Comparison of ENCODE assay signal across 1 cellular context in genomic region chr3:183520295-183520694, GRCh38.
A peak's percentile ranks its signal among the peaks of the same experiment; 100 is the strongest.
TF ChIP-seq lines count a peak whose summit lies in the region.

No MANE protein-coding gene starts in this region.

TF ChIP-seq in GM12878, 131 proteins besides CTCF, POLR2A, EP300 and RAD21:
- TF ChIP-seq ZBTB40 (IDR thresholded peaks at IDR 0.05; ENCODE audit: borderline replicate concordance) (peak; percentile 28; the same call in 1 of the 2 replicates), MLLT1 (IDR thresholded peaks at IDR 0.05) (peak; percentile 91), MEF2B (IDR thresholded peaks at IDR 0.05; ENCODE audit: partially characterized antibody, poor library complexity, severe bottlenecking) (peak; percentile 17)
